Comparison of ENCODE assay signal across 3 cellular contexts in genomic region chr17:78001612-78002011, GRCh38.
TF ChIP-seq lines count a peak whose summit lies in the region.

No MANE protein-coding gene starts in this region.

TF ChIP-seq in SK-N-SH, 30 proteins besides CTCF, POLR2A, EP300 and RAD21 (continued from another document):
- TF ChIP-seq MEF2A (IDR thresholded peaks at IDR 0.05; ENCODE audit: borderline replicate concordance, low read depth), result no peak
TF ChIP-seq in SK-N-SH: peak in this region for 1.

TF ChIP-seq in SK-N-SH treated with all-trans-retinoic acid at 6 μM for 48 hours, 23 proteins besides CTCF, POLR2A, EP300 and RAD21 (continued from another document):
- TF ChIP-seq CREB5 (CRISPR knock-in tag; IDR thresholded peaks at IDR 0.05; ENCODE audit: low read depth), result no peak
- TF ChIP-seq ESRRG (CRISPR knock-in tag; IDR thresholded peaks at IDR 0.05), result no peak
- no peak for TF ChIP-seq ZC3H10 (CRISPR knock-in tag; IDR thresholded peaks at IDR 0.05)
- TF ChIP-seq GLIS3 (CRISPR knock-in tag; IDR thresholded peaks at IDR 0.05), result no peak
- no peak for TF ChIP-seq PATZ1 (CRISPR knock-in tag; IDR thresholded peaks at IDR 0.05; ENCODE audit: borderline replicate concordance)
- TF ChIP-seq TOX (CRISPR knock-in tag; IDR thresholded peaks at IDR 0.05; ENCODE audit: borderline replicate concordance), result no peak

TF ChIP-seq in endothelial cell of umbilical vein, 7 proteins besides CTCF, POLR2A, EP300 and RAD21:
- TF ChIP-seq EZH2 (IDR thresholded peaks at IDR 0.05; ENCODE audit: borderline replicate concordance, low read depth, low read length, severe bottlenecking) (no peak), GATA2 (IDR thresholded peaks at IDR 0.05; ENCODE audit: insufficient read depth, insufficient read length, low read depth, low read length) (peak; percentile 93), POLR2AphosphoS5 (IDR thresholded peaks at IDR 0.05; ENCODE audit: insufficient read depth, low read depth, low read length) (peak; percentile 22)
